Comparison of ENCODE assay signal across 8 cellular contexts in the genomic region with DNA sequence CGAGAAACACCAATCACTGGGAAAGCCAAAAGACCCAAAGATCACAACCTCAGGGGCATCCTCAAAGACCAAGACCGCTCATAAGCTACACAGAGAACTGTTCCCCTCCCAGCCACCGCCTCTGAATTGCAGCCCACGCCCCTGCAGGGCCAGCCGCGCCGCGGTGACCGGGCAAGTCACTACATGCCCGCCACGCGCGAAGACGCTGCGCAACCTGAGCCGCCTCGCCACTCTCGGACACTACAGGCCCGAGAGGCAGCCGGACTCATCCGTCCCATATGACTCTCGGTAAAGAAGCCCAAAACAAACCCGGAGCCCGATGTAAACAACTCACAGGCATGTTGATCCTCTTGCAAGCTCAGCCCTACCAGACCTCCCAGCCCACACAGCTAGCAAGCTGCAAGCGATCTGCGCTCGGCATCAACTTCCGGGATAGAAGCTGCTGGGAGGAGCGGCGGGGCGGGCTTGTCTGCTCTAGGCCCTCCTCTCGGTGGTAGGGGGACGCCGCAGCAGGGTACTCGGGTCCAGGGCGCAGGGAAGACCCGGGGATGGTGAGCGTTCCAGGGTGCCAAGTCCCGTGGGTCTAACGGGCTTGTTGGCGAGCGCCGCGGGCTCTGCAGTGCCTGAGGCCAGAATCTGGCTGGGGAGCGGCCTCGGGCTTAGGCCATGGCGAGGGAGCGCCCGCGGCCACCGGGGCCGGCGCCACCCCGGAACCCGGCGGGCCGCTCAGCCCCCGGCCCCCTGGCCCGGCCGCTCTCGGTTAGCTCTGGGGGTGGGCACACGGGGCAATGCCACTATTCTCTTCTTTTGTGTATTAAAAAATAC. TPM values are rescaled to one million over a fixed set of nuclear protein-coding genes. Genes with fewer than 3 reads are reported as not detected.
A peak's percentile ranks its signal among the peaks of the same experiment; 100 is the strongest.
DNase-seq lines count a peak whose midpoint lies in the region; ATAC-seq lines count a peak whose summit lies in the region.

A gene (minus strand): TSS at position 412 of the 825 bp plus-strand sequence. CDS start 72 bp downstream, at position 340.

- DNase-seq in Ammon's horn (ENCODE audit: low spot score) = peak; percentile 96
- peak; percentile 88 for DNase-seq in GM19238 (ENCODE audit: insufficient read length, low spot score)
- DNase-seq in NCI-H510A treated with DMSO at 0.1 percent for 48 hours (lab: John Stamatoyannopoulos, UW) = peak; percentile 54
- DNase-seq in activated CD4-positive, alpha-beta T cell treated with anti-CD3 and anti-CD28 coated beads for 24 hours (ENCODE audit: low read depth in 2 of 2) = peak; percentile 81 to 87
- peak; percentile 87 for DNase-seq in cerebellum (ENCODE audit: low spot score)
- peak; percentile 75 for DNase-seq in kidney glomerular epithelial cell (lab: John Stamatoyannopoulos, UW)
- peak; percentile 79 to 87 for DNase-seq in stimulated activated CD4-positive, alpha-beta T cell treated with anti-CD3 and anti-CD28 coated beads, Interleukin-15, amount 100 ng/mL, for 48 hours (ENCODE audit: low read depth in 2 of 2)

- ATAC-seq in HG03439 (IDR thresholded peaks at IDR 0.05; ENCODE audit: unreplicated experiment) = peak; percentile 88

RNA-seq across cellular contexts. Expression of the gene that starts here (rescaled TPM):
- 15.7 TPM for total RNA-seq in cerebellum

Comparison
In these comparisons a context has a peak if more than half of its experiments do, and no peak if none do; other contexts are left out.
1. Peak in every context shown above with its lines: DNase-seq and ATAC-seq.